Comparison of ENCODE assay signal across 1 cellular context in genomic region chr4:1964443-1964842, GRCh38.
TF ChIP-seq lines count a peak whose summit lies in the region.

No MANE protein-coding gene starts in this region.

TF ChIP-seq in K562, 482 proteins besides CTCF, POLR2A, EP300 and RAD21 (continued from another document):
- peak; percentile 28; the same call in 1 of the 2 replicates for TF ChIP-seq MGA (IDR thresholded peaks at IDR 0.05)
- no peak for TF ChIP-seq NCOA4 (IDR thresholded peaks at IDR 0.05; ENCODE audit: partially characterized antibody)
- TF ChIP-seq JUND (IDR thresholded peaks at IDR 0.05; ENCODE audit: borderline replicate concordance, low read depth, low read length): no peak
- TF ChIP-seq JUND (tag; IDR thresholded peaks at IDR 0.05; ENCODE audit: borderline replicate concordance, low read depth, low read length): no peak
- TF ChIP-seq ZNF609 (CRISPR knock-in tag; IDR thresholded peaks at IDR 0.05; ENCODE audit: borderline replicate concordance): no peak
- TF ChIP-seq ELK3 (CRISPR knock-in tag; IDR thresholded peaks at IDR 0.05): no peak
- TF ChIP-seq ZBTB9 (CRISPR knock-in tag; IDR thresholded peaks at IDR 0.05): no peak
- no peak for TF ChIP-seq PRPF4 (IDR thresholded peaks at IDR 0.05; ENCODE audit: insufficient read depth, low read depth, low read length, poor library complexity, severe bottlenecking)
- no peak for TF ChIP-seq ZSCAN32 (CRISPR knock-in tag; IDR thresholded peaks at IDR 0.05)
- TF ChIP-seq ESRRA (IDR thresholded peaks at IDR 0.05; ENCODE audit: borderline replicate concordance, low read depth): no peak
